ENCODE assay signal across 38 cellular contexts in the genomic region with DNA sequence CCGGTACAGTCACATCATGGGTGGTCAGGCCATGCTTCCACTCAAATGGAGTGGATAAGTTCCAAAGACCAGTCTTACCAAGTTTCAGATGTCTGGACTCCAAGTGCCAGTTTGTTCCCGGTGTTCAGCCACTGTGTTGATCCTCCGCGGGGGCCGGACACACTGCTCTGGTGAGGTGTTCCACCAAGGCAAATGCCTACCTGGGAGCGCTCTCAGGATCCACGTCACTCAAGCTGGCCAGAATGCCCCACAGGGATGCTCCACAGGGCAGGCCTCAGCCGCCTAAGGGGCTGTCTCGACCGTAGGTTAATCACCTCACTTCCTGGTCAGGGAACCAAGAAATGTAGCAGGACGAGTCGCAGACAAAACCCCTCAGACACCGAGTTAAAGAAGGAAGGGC.
"Had no signal": no experiment of that assay in that cellular context is flagged by ENCODE, and none has a peak within 500 bp of the region (broad histone marks: within the 10 kb centered on the region; RNA-seq: fewer than 3 reads in every experiment).

No MANE protein-coding gene starts in this region.

- H3K27me3 Mint-ChIP-seq: activated naive CD4-positive, alpha-beta T cell treated with anti-CD3 and anti-CD28 coated beads, Interleukin-2, amount 10 ng/mL, durations not matched to agents 7 days and 5 days; activated naive CD4-positive, alpha-beta T cell treated with anti-CD3 and anti-CD28 coated beads, Interleukin-2, amount 50 U/mL, for 24 hours; activated naive CD8-positive, alpha-beta T cell; activated naive CD8-positive, alpha-beta T cell treated with anti-CD3 and anti-CD28 coated beads for 36 hours; activated naive CD8-positive, alpha-beta T cell treated with anti-CD3 and anti-CD28 coated beads, Interleukin-2, amount 10 ng/mL, durations not matched to agents 7 days and 5 days; activated naive CD8-positive, alpha-beta T cell treated with anti-CD3 and anti-CD28 coated beads, Interleukin-2, amount 50 U/mL, for 24 hours; activated T-cell treated with anti-CD3 and anti-CD28 coated beads, Interleukin-2, amount 50 U/mL, for 24 hours; activated T-helper 17 cell treated with anti-CD3 and anti-CD28 coated beads, Interleukin-2, amount 50 U/mL, for 72 hours; brain; central memory CD8-positive, alpha-beta T cell had no signal

- H3K4me1 ChIP-seq: adrenal gland, ascending aorta, body of pancreas, breast epithelium had no signal

- H3K36me3 ChIP-seq: adrenal gland, ascending aorta, brain microvascular endothelial cell, breast epithelium, cardiac muscle cell had no signal

- DNase-seq: activated effector memory CD4-positive, alpha-beta T cell treated with anti-CD3 and anti-CD28 coated beads, Interleukin-2, amount 50 U/mL, for 16 hours; activated effector memory CD4-positive, alpha-beta T cell treated with Interleukin-2 at 50 U/mL for 16 hours; activated gamma-delta T cell; activated gamma-delta T cell treated with Interleukin-2 at 50 U/mL for 16 hours; activated naive CD4-positive, alpha-beta T cell; activated naive CD4-positive, alpha-beta T cell treated with anti-CD3 and anti-CD28 coated beads for 36 hours; activated naive CD4-positive, alpha-beta T cell treated with anti-CD3 and anti-CD28 coated beads, Interleukin-2, amount 10 ng/mL, durations not matched to agents 7 days and 5 days; activated naive CD4-positive, alpha-beta T cell treated with anti-CD3 and anti-CD28 coated beads, Interleukin-2, amount 50 U/mL, for 16 hours; activated naive CD4-positive, alpha-beta T cell treated with Interleukin-2 at 50 U/mL for 16 hours; activated naive CD8-positive, alpha-beta T cell treated with anti-CD3 and anti-CD28 coated beads for 36 hours; activated naive CD8-positive, alpha-beta T cell treated with anti-CD3 and anti-CD28 coated beads, Interleukin-2, amount 10 ng/mL, durations not matched to agents 7 days and 5 days; activated naive CD8-positive, alpha-beta T cell treated with anti-CD3 and anti-CD28 coated beads, Interleukin-2, amount 50 U/mL, for 24 hours; activated T-cell treated with anti-CD3 and anti-CD28 coated beads, Interleukin-2, amount 50 U/mL, for 1 hour; activated T-cell treated with anti-CD3 and anti-CD28 coated beads, Interleukin-2, amount 50 U/mL, for 24 hours; activated T-cell treated with anti-CD3 and anti-CD28 coated beads, Interleukin-2, amount 50 U/mL, for 4 hours; activated T-cell treated with anti-CD3 and anti-CD28 coated beads, Interleukin-2, amount 50 U/mL, for 48 hours; activated T-cell treated with anti-CD3 and anti-CD28 coated beads, Interleukin-2, amount 50 U/mL, for 72 hours; adrenal gland; amniotic stem cell; amygdala; anterior cingulate cortex; aorta; body of pancreas; brain microvascular endothelial cell; caudate nucleus; central memory CD4-positive, alpha-beta T cell; cerebellar nuclear complex had no signal

- H3K4me1 Mint-ChIP-seq: activated naive CD4-positive, alpha-beta T cell treated with anti-CD3 and anti-CD28 coated beads, Interleukin-2, amount 10 ng/mL, durations not matched to agents 7 days and 5 days; activated naive CD4-positive, alpha-beta T cell treated with anti-CD3 and anti-CD28 coated beads, Interleukin-2, amount 50 U/mL, for 24 hours; activated naive CD8-positive, alpha-beta T cell treated with anti-CD3 and anti-CD28 coated beads for 36 hours; activated naive CD8-positive, alpha-beta T cell treated with anti-CD3 and anti-CD28 coated beads, Interleukin-2, amount 10 ng/mL, durations not matched to agents 7 days and 5 days; activated naive CD8-positive, alpha-beta T cell treated with anti-CD3 and anti-CD28 coated beads, Interleukin-2, amount 50 U/mL, for 24 hours; activated T-helper 17 cell treated with anti-CD3 and anti-CD28 coated beads, Interleukin-2, amount 50 U/mL, for 72 hours; brain; central memory CD8-positive, alpha-beta T cell had no signal

- H3K4me3 ChIP-seq: adrenal gland, ascending aorta, body of pancreas, breast epithelium, cardiac muscle cell had no signal

- H3K27ac ChIP-seq: adrenal gland, ascending aorta, body of pancreas, brain microvascular endothelial cell, breast epithelium, cardiac muscle cell had no signal

- H3K9me3 ChIP-seq: adrenal gland, ascending aorta, body of pancreas, breast epithelium had no signal

- H3K27ac Mint-ChIP-seq: activated naive CD4-positive, alpha-beta T cell treated with anti-CD3 and anti-CD28 coated beads for 36 hours; activated naive CD4-positive, alpha-beta T cell treated with anti-CD3 and anti-CD28 coated beads, Interleukin-2, amount 10 ng/mL, durations not matched to agents 7 days and 5 days; activated naive CD4-positive, alpha-beta T cell treated with anti-CD3 and anti-CD28 coated beads, Interleukin-2, amount 50 U/mL, for 24 hours; activated naive CD4-positive, alpha-beta T cell treated with anti-CD3 and anti-CD28 coated beads, Interleukin-2, amount 50 U/mL, for 72 hours; activated naive CD8-positive, alpha-beta T cell; activated naive CD8-positive, alpha-beta T cell treated with anti-CD3 and anti-CD28 coated beads for 36 hours; activated naive CD8-positive, alpha-beta T cell treated with anti-CD3 and anti-CD28 coated beads, Interleukin-2, amount 10 ng/mL, durations not matched to agents 7 days and 5 days; activated naive CD8-positive, alpha-beta T cell treated with anti-CD3 and anti-CD28 coated beads, Interleukin-2, amount 50 U/mL, for 24 hours; activated T-cell treated with anti-CD3 and anti-CD28 coated beads, Interleukin-2, amount 50 U/mL, for 24 hours; activated T-cell treated with anti-CD3 and anti-CD28 coated beads, Interleukin-2, amount 50 U/mL, for 72 hours; activated T-helper 1 cell treated with anti-CD3 and anti-CD28 coated beads, Interleukin-12 subunit alpha, Interleukin-12 subunit beta, Interleukin-2, Interleukin-4 antibody, amounts not matched to agents 30 ng/mL and 10 ng/mL and 1 ng/mL, durations not matched to agents 14 hours and 24 hours and 36 hours; activated T-helper 17 cell treated with anti-CD3 and anti-CD28 coated beads, Interleukin-2, amount 50 U/mL, for 72 hours; activated T-helper 2 cell treated with anti-CD3 and anti-CD28 coated beads, Interferon-gamma antibody, Interleukin-2, Interleukin-4, amounts not matched to agents 10 μg/mL and 5 μg/mL and 100 μg/mL, durations not matched to agents 14 hours and 24 hours and 36 hours; brain had no signal

- H3K4me3 Mint-ChIP-seq: activated naive CD4-positive, alpha-beta T cell treated with anti-CD3 and anti-CD28 coated beads for 36 hours; activated naive CD4-positive, alpha-beta T cell treated with anti-CD3 and anti-CD28 coated beads, Interleukin-2, amount 10 ng/mL, durations not matched to agents 7 days and 5 days; activated naive CD4-positive, alpha-beta T cell treated with anti-CD3 and anti-CD28 coated beads, Interleukin-2, amount 50 U/mL, for 24 hours; activated naive CD8-positive, alpha-beta T cell; activated naive CD8-positive, alpha-beta T cell treated with anti-CD3 and anti-CD28 coated beads for 36 hours; activated naive CD8-positive, alpha-beta T cell treated with anti-CD3 and anti-CD28 coated beads, Interleukin-2, amount 10 ng/mL, durations not matched to agents 7 days and 5 days; activated naive CD8-positive, alpha-beta T cell treated with anti-CD3 and anti-CD28 coated beads, Interleukin-2, amount 50 U/mL, for 24 hours; activated T-cell treated with anti-CD3 and anti-CD28 coated beads, Interleukin-2, amount 50 U/mL, for 24 hours; activated T-cell treated with anti-CD3 and anti-CD28 coated beads, Interleukin-2, amount 50 U/mL, for 4 hours; activated T-cell treated with anti-CD3 and anti-CD28 coated beads, Interleukin-2, amount 50 U/mL, for 72 hours; activated T-helper 1 cell treated with anti-CD3 and anti-CD28 coated beads, Interleukin-12 subunit alpha, Interleukin-12 subunit beta, Interleukin-2, Interleukin-4 antibody, amounts not matched to agents 30 ng/mL and 10 ng/mL and 1 ng/mL, durations not matched to agents 14 hours and 24 hours and 36 hours; activated T-helper 17 cell treated with anti-CD3 and anti-CD28 coated beads, Interleukin-2, amount 50 U/mL, for 72 hours; brain; central memory CD8-positive, alpha-beta T cell had no signal

- H3K36me3 Mint-ChIP-seq: activated naive CD4-positive, alpha-beta T cell treated with anti-CD3 and anti-CD28 coated beads, Interleukin-2, amount 10 ng/mL, durations not matched to agents 7 days and 5 days; activated naive CD4-positive, alpha-beta T cell treated with anti-CD3 and anti-CD28 coated beads, Interleukin-2, amount 50 U/mL, for 24 hours; activated naive CD4-positive, alpha-beta T cell treated with anti-CD3 and anti-CD28 coated beads, Interleukin-2, amount 50 U/mL, for 72 hours; activated naive CD8-positive, alpha-beta T cell; activated naive CD8-positive, alpha-beta T cell treated with anti-CD3 and anti-CD28 coated beads for 36 hours; activated naive CD8-positive, alpha-beta T cell treated with anti-CD3 and anti-CD28 coated beads, Interleukin-2, amount 10 ng/mL, durations not matched to agents 7 days and 5 days; brain had no signal

- ATAC-seq: activated naive CD4-positive, alpha-beta T cell treated with anti-CD3 and anti-CD28 coated beads, Interleukin-2, amount 50 U/mL, for 72 hours; activated naive CD8-positive, alpha-beta T cell treated with anti-CD3 and anti-CD28 coated beads, Interleukin-2, amount 50 U/mL, for 24 hours; activated T-cell treated with anti-CD3 and anti-CD28 coated beads, Interleukin-2, amount 50 U/mL, for 4 hours; activated T-cell treated with anti-CD3 and anti-CD28 coated beads, Interleukin-2, amount 50 U/mL, for 72 hours; activated T-helper 17 cell treated with anti-CD3 and anti-CD28 coated beads, Interleukin-2, amount 50 U/mL, for 72 hours; body of pancreas had no signal

- H3K9me3 Mint-ChIP-seq: activated naive CD8-positive, alpha-beta T cell treated with anti-CD3 and anti-CD28 coated beads for 36 hours; activated naive CD8-positive, alpha-beta T cell treated with anti-CD3 and anti-CD28 coated beads, Interleukin-2, amount 50 U/mL, for 24 hours; brain had no signal

- H3K27me3 ChIP-seq: adrenal gland, ascending aorta, body of pancreas, brain microvascular endothelial cell, breast epithelium, cardiac muscle cell had no signal
